In the genomic region with DNA sequence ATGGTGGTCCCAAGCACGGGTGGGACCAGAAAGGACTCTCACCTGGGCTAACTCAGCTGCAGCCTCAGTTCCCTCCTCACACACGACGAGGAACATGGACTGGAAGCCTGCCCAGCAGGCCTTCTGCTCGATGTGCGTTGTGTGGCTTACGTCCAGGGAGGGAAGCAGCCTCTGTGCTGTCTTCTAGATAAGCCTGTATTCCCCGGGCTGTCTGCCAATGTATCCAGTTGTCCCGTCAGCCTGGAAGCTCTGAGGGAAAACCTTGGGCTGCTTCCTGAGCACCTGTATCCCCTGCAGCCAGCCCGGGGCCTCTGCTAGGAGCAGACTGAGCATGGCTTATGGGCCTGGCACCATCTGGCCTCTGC, we compare ENCODE assay signal across 14 cellular contexts. TPM values are rescaled to one million over a fixed set of nuclear protein-coding genes. Genes with fewer than 3 reads are reported as not detected.
A peak's percentile ranks its signal among the peaks of the same experiment; 100 is the strongest.
DNase-seq lines count a peak whose midpoint lies in the region; TF ChIP-seq lines count a peak whose summit lies in the region.
"Had no signal": no experiment of that assay in that cellular context is flagged by ENCODE, and none has a peak within 500 bp of the region (broad histone marks: within the 10 kb centered on the region; RNA-seq: fewer than 3 reads in every experiment).

No MANE protein-coding gene starts in this region.

- H3K27me3 ChIP-seq in esophagus squamous epithelium: no peaks in the 10 kb centered on the region
- no peaks in the 10 kb centered on the region for H3K27me3 ChIP-seq in vagina
- H3K27me3 ChIP-seq: neutrophil had no signal

- intact Hi-C loops in cardiac septum (cut with DNase I) (no loop called here), esophagus squamous epithelium (cut with DNase I) (no loop called here), vagina (cut with DNase I) (no loop called here)

- TF ChIP-seq POLR2A in esophagus squamous epithelium (IDR thresholded peaks at IDR 0.05): no peak
- TF ChIP-seq POLR2A in vagina (IDR thresholded peaks at IDR 0.05): no peak

- 40 to 50% methylated on average over 1 of the region's 9 CpGs for WGBS in esophagus squamous epithelium, 2 donors

- H3K27ac ChIP-seq in VCaP (peak overlapping the region; percentile 64), esophagus squamous epithelium (no peak overlapping the region), vagina (no peak overlapping the region)
- H3K27ac ChIP-seq: 22Rv1, neutrophil had no signal

- no peak for TF ChIP-seq CTCF in VCaP (conservative IDR thresholded peaks at IDR 0.05)
- TF ChIP-seq CTCF in esophagus squamous epithelium (IDR thresholded peaks at IDR 0.05): no peak
- TF ChIP-seq CTCF in vagina (IDR thresholded peaks at IDR 0.05): no peak

- H3K4me3 ChIP-seq in esophagus squamous epithelium (no peak overlapping the region), vagina (no peak overlapping the region)

- no peaks in the 10 kb centered on the region for H3K9me3 ChIP-seq in esophagus squamous epithelium
- no peaks in the 10 kb centered on the region for H3K9me3 ChIP-seq in vagina
- H3K9me3 ChIP-seq: neutrophil had no signal

- H3K36me3 ChIP-seq in esophagus squamous epithelium (peaks cover 0 to 31% (median 0%) of the 10 kb centered on the region in 3 donors), vagina (no peaks in the 10 kb centered on the region)
- H3K36me3 ChIP-seq: neutrophil had no signal

- H3K4me1 ChIP-seq in esophagus squamous epithelium: no peaks in the 10 kb centered on the region
- H3K4me1 ChIP-seq in vagina: no peaks in the 10 kb centered on the region

- DNase-seq in NCI-H1105 treated with DMSO at 0.1 percent for 48 hours (lab: John Stamatoyannopoulos, UW) (peak; percentile 10), NCI-H1105 (lab: John Stamatoyannopoulos, UW) (no peak), cardiac septum (ENCODE audit: low spot score) (peak; percentile 76), pulmonary artery endothelial cell (ENCODE audit: low read depth, low spot score) (peak; percentile 61), esophagus squamous epithelium (lab: John Stamatoyannopoulos, UW) (no peak), vagina (ENCODE audit: extremely low spot score in 2 of 2) (no peak)
- DNase-seq in activated naive CD4-positive, alpha-beta T cell treated with anti-CD3 and anti-CD28 coated beads, Interleukin-2, amount 50 U/mL, for 16 hours: no peak
- DNase-seq: erythroblast; NCI-H2227 treated with DMSO at 0.1 percent for 48 hours; stimulated activated CD4-positive, alpha-beta T cell treated with anti-CD3 and anti-CD28 coated beads, Interleukin-12 subunit alpha, Interleukin-12 subunit beta, amount 100 ng/mL, for 4 hours had no signal

RNA-seq across cellular contexts. Expression of a gene that starts 10.5 kb away (rescaled TPM):
- total RNA-seq in cardiac septum: not detected
- 0.07 TPM in 2 replicates for total RNA-seq in pulmonary artery endothelial cell
- 10 to 100 TPM in 1 of 4 donors, 1 to 10 TPM in 3; 6.5 to 21.4 (median 7.0) TPM for total RNA-seq in esophagus squamous epithelium
- total RNA-seq in vagina: 0.25 TPM

RNA-seq across cellular contexts. Expression of a gene that starts 51.2 kb away (rescaled TPM):
- total RNA-seq in cardiac septum: not detected
- total RNA-seq in pulmonary artery endothelial cell: not detected in 2 replicates
- not detected for total RNA-seq in esophagus squamous epithelium
- not detected for total RNA-seq in vagina
- total RNA-seq: LHCN-M2 had no signal

Comparison
In these comparisons a context has a peak if more than half of its experiments do, and no peak if none do; other contexts are left out.
1. DNase-seq: peak in NCI-H1105 treated with DMSO at 0.1 percent for 48 hours (single experiment), cardiac septum (single experiment) and pulmonary artery endothelial cell (single experiment); none in NCI-H1105 (single experiment), esophagus squamous epithelium (single experiment), activated naive CD4-positive, alpha-beta T cell treated with anti-CD3 and anti-CD28 coated beads, Interleukin-2, amount 50 U/mL, for 16 hours (single experiment) and vagina (0 of 2).